Comparison of ENCODE assay signal across 17 cellular contexts in genomic region chr3:161064413-161064812, GRCh38. TPM values are rescaled to one million over a fixed set of nuclear protein-coding genes. Genes with fewer than 3 reads are reported as not detected.
DNase-seq lines count a peak whose midpoint lies in the region; ATAC-seq, FAIRE-seq and TF ChIP-seq lines count a peak whose summit lies in the region.
"Had no signal": no experiment of that assay in that cellular context is flagged by ENCODE, and none has a peak within 500 bp of the region (broad histone marks: within the 10 kb centered on the region; RNA-seq: fewer than 3 reads in every experiment).

No MANE protein-coding gene starts in this region.

- POLR2A ChIA-PET in OCI-LY7 (lab: Charles Lee) (interaction anchor here (0.6 to 1.4 kb wide), 8 partner anchors 10 to 307 kb away, joined by 3 to 6 read pairs (median 4); partner anchors contain the start of gene SPTSSB), GM12878 (lab: Charles Lee) (no interaction called here)

- no peaks in the 10 kb centered on the region for H3K27me3 ChIP-seq in GM12878 (replicated peaks in 1 of 2; ENCODE audit: control insufficient read depth in 2 of 2, insufficient read depth in 2 of 2, low read length in 1 of 2)
- no peaks in the 10 kb centered on the region for H3K27me3 ChIP-seq in esophagus (ENCODE audit: control insufficient read depth in 1 of 2, insufficient read depth in 2 of 2, low read length in 2 of 2)

- H3K4me3 ChIP-seq in OCI-LY7 (ENCODE audit: low read depth, low read length, poor library complexity, severe bottlenecking): no peak overlapping the region
- no peak overlapping the region for H3K4me3 ChIP-seq in GM12878
- H3K4me3 ChIP-seq in esophagus (ENCODE audit: low read depth in 1 of 2, low read length in 2 of 2): no peak overlapping the region
- H3K4me3 ChIP-seq: GM23338 had no signal

- intact Hi-C loops in OCI-LY7 (cut with micrococcal nuclease; ENCODE audit: unreplicated experiment): no loop called here
- intact Hi-C loops in GM12878 (cut with micrococcal nuclease; ENCODE audit: unreplicated experiment): no loop called here
- intact Hi-C loops in sciatic nerve (cut with DNase I): no loop called here

- no peak for TF ChIP-seq EP300 in GM12878 (IDR thresholded peaks at IDR 0.05; ENCODE audit: borderline replicate concordance in 1 of 2, control insufficient read depth in 1 of 2, low read depth in 2 of 2, low read length in 2 of 2)

- CTCF ChIA-PET in OCI-LY7 (lab: Charles Lee; ENCODE audit: unreplicated experiment) (no interaction called here), GM12878 (lab: Yijun Ruan, JAX) (no interaction called here)

- no peaks in the 10 kb centered on the region for H3K9me2 ChIP-seq in OCI-LY7 (ENCODE audit: insufficient read depth, low read length)

- TF ChIP-seq RAD21 in GM12878 (IDR thresholded peaks at IDR 0.05; ENCODE audit: insufficient read depth, low read depth, low read length): no peak

- H3K4me2 ChIP-seq in OCI-LY7 (ENCODE audit: low read length): peak overlapping the region; percentile 4; the same call in 1 of the 2 replicates
- H3K4me2 ChIP-seq in GM12878 (ENCODE audit: control insufficient read depth, insufficient read depth): no peak overlapping the region
- H3K4me2 ChIP-seq: GM23338 had no signal

- no peak for TF ChIP-seq CTCF in OCI-LY7 (conservative IDR thresholded peaks at IDR 0.05; ENCODE audit: low read length)
- TF ChIP-seq CTCF in GM12878 (IDR thresholded peaks at IDR 0.05 in 2 of 3, conservative IDR thresholded peaks at IDR 0.05 in 1 of 3; ENCODE audit: control insufficient read depth in 2 of 3, extremely low read depth in 1 of 3, insufficient read depth in 1 of 3, low read depth in 3 of 3, low read length in 3 of 3): no peak

- no peak for TF ChIP-seq POLR2A in GM12878 (IDR thresholded peaks at IDR 0.05; ENCODE audit: low read depth, low read length)

- no peaks in the 10 kb centered on the region; the same call in 1 of the 2 replicates for H3K36me3 ChIP-seq in OCI-LY7 (ENCODE audit: insufficient read depth, low read length)
- no peaks in the 10 kb centered on the region for H3K36me3 ChIP-seq in GM12878 (ENCODE audit: control insufficient read depth in 2 of 2, insufficient read depth in 2 of 2, low read length in 1 of 2)
- H3K36me3 ChIP-seq in esophagus (ENCODE audit: control insufficient read depth in 2 of 2, insufficient read depth in 2 of 2, low read length in 1 of 2): no peaks in the 10 kb centered on the region

- 48% methylated on average over 5 of the region's 5 CpGs for WGBS in GM12878 (ENCODE audit: insufficient coverage, insufficient replicate concordance, low lambda C conversion rate, missing lambda C conversion rate)
- WGBS in esophagus, 2 donors: 49 to 60% methylated on average over 5 of the region's 5 CpGs

- H3K4me1 ChIP-seq in OCI-LY7 (ENCODE audit: insufficient read depth, low read length, poor library complexity, severe bottlenecking) (peaks cover 58% of the 10 kb centered on the region), GM12878 (ENCODE audit: control insufficient read depth, insufficient read depth, low read length) (peaks cover 17% of the 10 kb centered on the region), esophagus (ENCODE audit: control insufficient read depth in 2 of 2, insufficient read depth in 2 of 2, low read length in 1 of 2) (peaks cover 0 to 4% of the 10 kb centered on the region in 2 donors)

- RAD21 ChIA-PET in GM12878 (lab: Charles Lee; ENCODE audit: unreplicated experiment): no interaction called here

- no peak for FAIRE-seq in GM12878 (lab: Jason Lieb, UNC)

- BruUV-seq in OCI-LY7 (replicated peaks; lab: Mats Ljungman, UMichigan) (no TSS peak), GM12878 (replicated peaks; lab: Mats Ljungman, UMichigan) (no TSS peak)

- ATAC-seq in GM12878: peak; percentile 26; the same call in 1 of the 3 replicates
- ATAC-seq in sciatic nerve: no peak
- ATAC-seq: GM23338, HCT116 had no signal

- no peak overlapping the region for H3K9ac ChIP-seq in GM12878 (ENCODE audit: control insufficient read depth, insufficient read depth, low read length)

- H3K9me3 ChIP-seq in OCI-LY7 (ENCODE audit: low read length) (no peaks in the 10 kb centered on the region), GM12878 (replicated peaks; ENCODE audit: control insufficient read depth, insufficient read depth, low read length) (no peaks in the 10 kb centered on the region), esophagus (ENCODE audit: control insufficient read depth in 2 of 2, insufficient read depth in 1 of 2, low read depth in 1 of 2, low read length in 1 of 2) (no peaks in the 10 kb centered on the region)

- no peaks in the 10 kb centered on the region for H4K20me1 ChIP-seq in OCI-LY7 (ENCODE audit: insufficient read depth, low read length)
- H4K20me1 ChIP-seq in GM12878 (ENCODE audit: control insufficient read depth, insufficient read depth): no peaks in the 10 kb centered on the region

- H3K27ac ChIP-seq in OCI-LY7 (ENCODE audit: low read depth, low read length, poor library complexity, severe bottlenecking) (no peak overlapping the region), GM12878 (ENCODE audit: control insufficient read depth, insufficient read depth) (no peak overlapping the region), esophagus (ENCODE audit: low read depth in 2 of 2, low read length in 1 of 2) (peak overlapping the region; percentile 7 to 56)

- SMC1A ChIA-PET in GM12878 (lab: Charles Lee; ENCODE audit: uncharacterized antibody, unreplicated experiment): interaction anchor here (0.8 kb wide), 1 partner anchor 10 kb away, joined by 3 read pairs; no protein-coding TSS in a partner anchor

- DNase-seq in OCI-LY7 (ENCODE audit: low spot score): no peak
- no peak for DNase-seq in GM12878 (ENCODE audit: low read depth, low spot score)
- DNase-seq in sciatic nerve (ENCODE audit: low spot score): no peak
- DNase-seq in hypothalamus (lab: John Stamatoyannopoulos, UW): no peak
- DNase-seq in germinal center (ENCODE audit: low spot score): no peak
- DNase-seq: C1 segment of cervical spinal cord; Calu3; CD4-positive, alpha-beta memory T cell; COR-L47; DMS53; DMS79 treated with DMSO at 0.1 percent for 48 hours; GF-D8; H9 had no signal

- in situ Hi-C loops in GM12878 (cut with MboI): no loop called here

- H3K79me2 ChIP-seq in OCI-LY7 (ENCODE audit: insufficient read depth, low read depth, low read length) (no peaks in the 10 kb centered on the region), GM12878 (ENCODE audit: control insufficient read depth, insufficient read depth, low read length) (no peaks in the 10 kb centered on the region)

- H2AFZ ChIP-seq in OCI-LY7 (ENCODE audit: low read length) (peak overlapping the region; percentile 10; the same call in 1 of the 2 replicates), GM12878 (ENCODE audit: control insufficient read depth, low read depth, low read length) (no peak overlapping the region)
- H2AFZ ChIP-seq: GM23338 had no signal

TF ChIP-seq in GM12878, 131 proteins besides CTCF, POLR2A, EP300 and RAD21 (continues in another document):
- peak; percentile 37; the same call in 1 of the 3 replicates for TF ChIP-seq POU2F2 (IDR thresholded peaks at IDR 0.05; ENCODE audit: borderline replicate concordance, low read depth, low read length)
- TF ChIP-seq BCLAF1 (IDR thresholded peaks at IDR 0.05): no peak

RNA-seq across cellular contexts. Expression of gene B3GALNT1, which starts 40.7 kb away (rescaled TPM):
- not detected in 2 replicates for total RNA-seq in OCI-LY7 (2014; rRNA removed; shearing (Covaris generic))
- not detected in 2 replicates for total RNA-seq in OCI-LY7 (2022)
- 0.10 and 0.37 TPM in 2 replicates for total RNA-seq in GM12878 (2013; cell fraction: nucleolus; rRNA removed)
- 0.23 and 0.33 TPM in 2 replicates for total RNA-seq in GM12878 (2014; rRNA removed)
- total RNA-seq in GM12878 (2014; rRNA removed; fragmentation: Illumina TruSeq; extraction: Trizol): 0.09 and 0.14 TPM in 2 replicates
- not detected in 2 replicates for total RNA-seq in GM12878 (2021)
- polyA plus RNA-seq in GM12878 (2011; ENCODE audit: low read depth): 0.79 TPM
- polyA plus RNA-seq in GM12878 (2011; rRNA removed): 0.81 and 0.95 TPM in 2 replicates
- 0.91 and 1.0 TPM in 2 replicates for polyA plus RNA-seq in GM12878 (2011; cell fraction: cytosol; rRNA removed)
- 0.66 and 0.79 TPM in 2 replicates for polyA plus RNA-seq in GM12878 (2011; cell fraction: nucleus; rRNA removed)
- 0.31 and 0.59 TPM in 2 replicates for polyA plus RNA-seq in GM12878 (2012)
- polyA plus RNA-seq in GM12878 (2014; fragmentation: Illumina TruSeq; extraction: Trizol): 0.05 and 0.16 TPM in 2 replicates
- under 1 TPM; 0.04 to 0.27 TPM for polyA plus RNA-seq in GM12878 (2014; fragmentation: Nextera tagmentation; extraction: Ambion mirVana)
- polyA plus RNA-seq in GM12878 (2014; rRNA removed): 0.15 TPM in 1 of 2 replicates, not detected in the other
- under 1 TPM in 1 of 2 experiments, not detected in 1; 0.18 TPM for polyA plus RNA-seq in GM12878 (2016; fragmentation: Nextera tagmentation; extraction: Ambion mirVana)
- 1.2 and 3.1 TPM in 2 replicates for polyA minus RNA-seq in GM12878 (2011; rRNA and poly(A)+ RNA removed)
- polyA minus RNA-seq in GM12878 (2011; cell fraction: cytosol; rRNA and poly(A)+ RNA removed): 0.73 TPM in 1 of 2 replicates, not detected in the other
- 0.57 and 0.85 TPM in 2 replicates for polyA minus RNA-seq in GM12878 (2011; cell fraction: nucleus; rRNA and poly(A)+ RNA removed)
- polyA plus RNA-seq in esophagus: 1 to 10 TPM; 2.3 to 2.4 TPM
- 9.7 TPM for total RNA-seq in sciatic nerve
- total RNA-seq: G401 had no signal

Comparison
In these comparisons a context has a peak if more than half of its experiments do, and no peak if none do; other contexts are left out.
1. H3K27ac ChIP-seq: peak in esophagus (2 of 2); none in OCI-LY7 (single experiment) and GM12878 (single experiment).